14 cellular contexts compared by ENCODE assay signal in genomic region chr4:95251568-95251967, GRCh38.
A peak's percentile ranks its signal among the peaks of the same experiment; 100 is the strongest.
DNase-seq lines count a peak whose midpoint lies in the region; ATAC-seq and TF ChIP-seq lines count a peak whose summit lies in the region.
"Had no signal": no experiment of that assay in that cellular context is flagged by ENCODE, and none has a peak within 500 bp of the region (broad histone marks: within the 10 kb centered on the region; RNA-seq: fewer than 3 reads in every experiment).

No MANE protein-coding gene starts in this region.

- no peak for DNase-seq in HEK293T (ENCODE audit: extremely low spot score)
- DNase-seq in PC-3: no peak
- DNase-seq in dorsolateral prefrontal cortex: no peak
- DNase-seq in smooth muscle cell (lab: John Stamatoyannopoulos, UW; ENCODE audit: unreplicated experiment): no peak
- DNase-seq in dedifferentiated amniotic fluid mesenchymal stem cell (ENCODE audit: extremely low spot score): no peak
- no peak for DNase-seq in NCI-H446 (lab: John Stamatoyannopoulos, UW)
- no peak for DNase-seq in Right ventricle myocardium inferior (ENCODE audit: missing footprints)
- DNase-seq in kidney glomerular epithelial cell (lab: John Stamatoyannopoulos, UW): no peak
- DNase-seq: ACHN; CD4-positive, CD25-positive, alpha-beta regulatory T cell; DMS 273 treated with DMSO at 0.1 percent for 48 hours; HCEC 1CT had no signal

- 46% methylated on average over 2 of the region's 2 CpGs for WGBS in smooth muscle cell (ENCODE audit: low lambda C conversion rate)

- H3K4me1 ChIP-seq in PC-3 (ENCODE audit: insufficient read depth, low read length) (peaks cover 45% of the 10 kb centered on the region), smooth muscle cell (ENCODE audit: low read depth) (peaks cover 8% of the 10 kb centered on the region)

- intact Hi-C loops in PC-3 (cut with micrococcal nuclease): loop anchor here (5.0 kb wide), 1 partner anchor 41 kb away; no protein-coding TSS in a partner anchor
- intact Hi-C loops in dorsolateral prefrontal cortex (cut with DNase I): no loop called here
- intact Hi-C loops in Right ventricle myocardium inferior (cut with DNase I): no loop called here

- ATAC-seq in PC-3 (no peak), Right ventricle myocardium inferior (no peak)
- ATAC-seq: HepG2 had no signal

- H3K27me3 ChIP-seq in PC-3 (ENCODE audit: low read length) (no peaks in the 10 kb centered on the region), dorsolateral prefrontal cortex (no peaks in the 10 kb centered on the region), smooth muscle cell (ENCODE audit: low read depth) (no peaks in the 10 kb centered on the region)
- H3K27me3 ChIP-seq: BLaER1 treated with 17β-estradiol and CSF1 and Interleukin-3, amounts not matched to agents 10 nM and 100 nM had no signal

- H3K9me2 ChIP-seq in PC-3 (replicated peaks; ENCODE audit: low read length): no peaks in the 10 kb centered on the region

- H3K9me3 ChIP-seq in PC-3 (ENCODE audit: low read length): no peaks in the 10 kb centered on the region
- no peaks in the 10 kb centered on the region for H3K9me3 ChIP-seq in smooth muscle cell (replicated peaks; ENCODE audit: low read depth)
- H3K9me3 ChIP-seq: BLaER1 treated with 17β-estradiol and CSF1 and Interleukin-3, amounts not matched to agents 10 nM and 100 nM had no signal

- TF ChIP-seq CTCF in PC-3 (conservative IDR thresholded peaks at IDR 0.05; ENCODE audit: low read depth, low read length) (no peak), dorsolateral prefrontal cortex (IDR thresholded peaks at IDR 0.05 in 54 of 56, conservative IDR thresholded peaks at IDR 0.05 in 2 of 56; ENCODE audit: low read depth in 1 of 56, partially characterized antibody in 56 of 56) (no peak), smooth muscle cell (IDR thresholded peaks at IDR 0.05; ENCODE audit: borderline replicate concordance, insufficient read depth, poor library complexity, severe bottlenecking) (no peak)

- H3K79me2 ChIP-seq in PC-3 (ENCODE audit: low read length) (no peaks in the 10 kb centered on the region), smooth muscle cell (ENCODE audit: low read depth) (no peaks in the 10 kb centered on the region)

- H3F3A ChIP-seq in PC-3 (ENCODE audit: low read length, unreplicated experiment) (no peaks in the 10 kb centered on the region), smooth muscle cell (ENCODE audit: low read depth) (peaks cover 4% of the 10 kb centered on the region)

- H3K9ac ChIP-seq in PC-3 (ENCODE audit: low read length): no peak overlapping the region
- no peak overlapping the region for H3K9ac ChIP-seq in smooth muscle cell (ENCODE audit: low read depth)
- H3K9ac ChIP-seq: BLaER1 treated with 17β-estradiol and CSF1 and Interleukin-3, amounts not matched to agents 10 nM and 100 nM had no signal

- H4K20me1 ChIP-seq in PC-3 (ENCODE audit: low read length): no peaks in the 10 kb centered on the region
- no peaks in the 10 kb centered on the region for H4K20me1 ChIP-seq in smooth muscle cell (ENCODE audit: low read depth)
- H4K20me1 ChIP-seq: BLaER1 treated with 17β-estradiol and CSF1 and Interleukin-3, amounts not matched to agents 10 nM and 100 nM had no signal

- H3K36me3 ChIP-seq in PC-3 (ENCODE audit: low read depth, low read length) (no peaks in the 10 kb centered on the region), smooth muscle cell (ENCODE audit: low read depth) (no peaks in the 10 kb centered on the region)
- H3K36me3 ChIP-seq: BLaER1 treated with 17β-estradiol and CSF1 and Interleukin-3, amounts not matched to agents 10 nM and 100 nM had no signal

- CTCF ChIA-PET in HEK293T (lab: Yijun Ruan, JAX) (no interaction called here), PC-3 (lab: Charles Lee) (no interaction called here)

- H3K4me3 ChIP-seq in PC-3 (ENCODE audit: low read length): no peak overlapping the region
- H3K4me3 ChIP-seq in dorsolateral prefrontal cortex: no peak overlapping the region
- no peak overlapping the region for H3K4me3 ChIP-seq in smooth muscle cell
- H3K4me3 ChIP-seq: BLaER1 treated with 17β-estradiol and CSF1 and Interleukin-3, amounts not matched to agents 10 nM and 100 nM had no signal

- H3K27ac ChIP-seq in PC-3 (ENCODE audit: low read length) (peak overlapping the region; percentile 30), dorsolateral prefrontal cortex (peak overlapping the region in 38 of 59 donors; percentile 4 to 91 (median 48)), smooth muscle cell (ENCODE audit: low read depth) (no peak overlapping the region)
- H3K27ac ChIP-seq: BLaER1 treated with 17β-estradiol and CSF1 and Interleukin-3, amounts not matched to agents 10 nM and 100 nM had no signal

- no TSS peak for BruUV-seq in PC-3 (replicated peaks; lab: Mats Ljungman, UMichigan)

- H3K4me2 ChIP-seq in PC-3 (ENCODE audit: low read length): peak overlapping the region; percentile 35
- H3K4me2 ChIP-seq in smooth muscle cell: peak overlapping the region; percentile 30
- H3K4me2 ChIP-seq: BLaER1 treated with 17β-estradiol and CSF1 and Interleukin-3, amounts not matched to agents 10 nM and 100 nM had no signal

- H2AFZ ChIP-seq in PC-3 (ENCODE audit: low read length) (no peak overlapping the region), smooth muscle cell (ENCODE audit: low read depth) (no peak overlapping the region)

- POLR2A ChIA-PET in HEK293T (lab: Yijun Ruan, JAX): no interaction called here
- POLR2A ChIA-PET in PC-3 (lab: Charles Lee; ENCODE audit: unreplicated experiment): interaction anchor here (0.7 kb wide), 1 partner anchor 72 kb away, joined by 3 read pairs; no protein-coding TSS in a partner anchor

TF ChIP-seq in HEK293T, 16 proteins besides CTCF, POLR2A, EP300 and RAD21:
- TF ChIP-seq ELF4 (IDR thresholded peaks at IDR 0.05) (no peak), ZNF384 (IDR thresholded peaks at IDR 0.05) (no peak), PKNOX1 (IDR thresholded peaks at IDR 0.05) (peak; percentile 20; the same call in 1 of the 2 replicates), BHLHE40 (IDR thresholded peaks at IDR 0.05; ENCODE audit: borderline replicate concordance) (no peak), FOXM1 (IDR thresholded peaks at IDR 0.05; ENCODE audit: borderline replicate concordance) (no peak), L3MBTL2 (conservative IDR thresholded peaks at IDR 0.05) (no peak)
